Comparison of ENCODE assay signal across 12 cellular contexts in genomic region chr17:27407916-27408846, GRCh38. TPM values are rescaled to one million over a fixed set of nuclear protein-coding genes. Genes with fewer than 3 reads are reported as not detected.
DNase-seq lines count a peak whose midpoint lies in the region; ATAC-seq and TF ChIP-seq lines count a peak whose summit lies in the region.
"Had no signal": no experiment of that assay in that cellular context is flagged by ENCODE, and none has a peak within 500 bp of the region (broad histone marks: within the 10 kb centered on the region; RNA-seq: fewer than 3 reads in every experiment).

No MANE protein-coding gene starts in this region.

- no peaks in the 10 kb centered on the region for H3K4me1 Mint-ChIP-seq in activated T-helper 17 cell treated with anti-CD3 and anti-CD28 coated beads, Interleukin-2, amount 50 U/mL, for 72 hours
- H3K4me1 Mint-ChIP-seq: activated CD4-positive, alpha-beta T cell treated with anti-CD3 and anti-CD28 coated beads, Interleukin-2, amount 10 ng/mL, durations not matched to agents 7 days and 5 days had no signal

- DNase-seq in DMS53 (lab: John Stamatoyannopoulos, UW) (peak; percentile 27), DMS53 treated with DMSO at 0.1 percent for 48 hours (lab: John Stamatoyannopoulos, UW; ENCODE audit: unreplicated experiment) (no peak), hepatic stellate cell (ENCODE audit: low spot score) (peak; percentile 47), thyroid gland (peak; percentile 78 to 81)
- DNase-seq: activated CD4-positive, alpha-beta T cell treated with anti-CD3 and anti-CD28 coated beads, Interleukin-2, amount 10 ng/mL, durations not matched to agents 7 days and 5 days; NCI-H1105; OCI-M1 had no signal

- H3K9me3 Mint-ChIP-seq in activated T-helper 17 cell treated with anti-CD3 and anti-CD28 coated beads, Interleukin-2, amount 50 U/mL, for 72 hours, result no peaks in the 10 kb centered on the region
- H3K9me3 Mint-ChIP-seq: activated CD4-positive, alpha-beta T cell treated with anti-CD3 and anti-CD28 coated beads, Interleukin-2, amount 10 ng/mL, durations not matched to agents 7 days and 5 days had no signal

- TF ChIP-seq POLR2A in thyroid gland (IDR thresholded peaks at IDR 0.05), result no peak

- H3K27ac Mint-ChIP-seq in activated T-helper 17 cell treated with anti-CD3 and anti-CD28 coated beads, Interleukin-2, amount 50 U/mL, for 72 hours, result peak overlapping the region; percentile 15
- H3K27ac Mint-ChIP-seq: activated CD4-positive, alpha-beta T cell treated with anti-CD3 and anti-CD28 coated beads, Interleukin-2, amount 10 ng/mL, durations not matched to agents 7 days and 5 days had no signal

- peaks cover 3% of the 10 kb centered on the region for H3K27me3 Mint-ChIP-seq in activated T-helper 17 cell treated with anti-CD3 and anti-CD28 coated beads, Interleukin-2, amount 50 U/mL, for 72 hours

- no peaks in the 10 kb centered on the region for H3K36me3 Mint-ChIP-seq in activated T-helper 17 cell treated with anti-CD3 and anti-CD28 coated beads, Interleukin-2, amount 50 U/mL, for 72 hours (ENCODE audit: low read depth)

- no peaks in the 10 kb centered on the region for H3K9me3 ChIP-seq in thyroid gland
- H3K9me3 ChIP-seq: neutrophil had no signal

- ATAC-seq in activated T-helper 17 cell treated with anti-CD3 and anti-CD28 coated beads, Interleukin-2, amount 50 U/mL, for 72 hours (replicated peaks), result no peak
- ATAC-seq in HG03469 (IDR thresholded peaks at IDR 0.05; ENCODE audit: unreplicated experiment) (no peak), GM21528 (IDR thresholded peaks at IDR 0.05; ENCODE audit: low FRiP score, unreplicated experiment) (no peak), HG03095 (IDR thresholded peaks at IDR 0.05; ENCODE audit: unreplicated experiment) (no peak)

- H3K27ac ChIP-seq in thyroid gland, result peak overlapping the region in 1 of 3 donors; percentile 46
- H3K27ac ChIP-seq: neutrophil had no signal

- H3K4me3 Mint-ChIP-seq in activated T-helper 17 cell treated with anti-CD3 and anti-CD28 coated beads, Interleukin-2, amount 50 U/mL, for 72 hours, result no peak overlapping the region
- H3K4me3 Mint-ChIP-seq: activated CD4-positive, alpha-beta T cell treated with anti-CD3 and anti-CD28 coated beads, Interleukin-2, amount 10 ng/mL, durations not matched to agents 7 days and 5 days had no signal

- H3K4me1 ChIP-seq in thyroid gland, result peaks cover 11 to 16% of the 10 kb centered on the region in 2 donors

- WGBS in thyroid gland, 2 donors, result 35 to 46% methylated on average over 6 of the region's 6 CpGs

- no peak for TF ChIP-seq CTCF in thyroid gland (IDR thresholded peaks at IDR 0.05)

- intact Hi-C loops in thyroid gland (cut with DNase I), result no loop called here

- H3K27me3 ChIP-seq in thyroid gland, result no peaks in the 10 kb centered on the region
- H3K27me3 ChIP-seq: neutrophil had no signal

- H3K4me3 ChIP-seq in thyroid gland (replicated peaks in 1 of 3), result no peak overlapping the region

- no peaks in the 10 kb centered on the region for H3K36me3 ChIP-seq in thyroid gland
- H3K36me3 ChIP-seq: neutrophil had no signal

RNA-seq across cellular contexts. Expression of gene KSR1, which starts 48.1 kb away (rescaled TPM):
- total RNA-seq in activated T-helper 17 cell treated with anti-CD3 and anti-CD28 coated beads, Interleukin-2, amount 50 U/mL, for 72 hours, result 10 to 100 TPM; 46.1 to 52.6 TPM
- total RNA-seq in thyroid gland, result 10 to 100 TPM; 35.9 to 75.5 (median 67.7) TPM
